Comparison of ENCODE assay signal across 18 cellular contexts in the genomic region with DNA sequence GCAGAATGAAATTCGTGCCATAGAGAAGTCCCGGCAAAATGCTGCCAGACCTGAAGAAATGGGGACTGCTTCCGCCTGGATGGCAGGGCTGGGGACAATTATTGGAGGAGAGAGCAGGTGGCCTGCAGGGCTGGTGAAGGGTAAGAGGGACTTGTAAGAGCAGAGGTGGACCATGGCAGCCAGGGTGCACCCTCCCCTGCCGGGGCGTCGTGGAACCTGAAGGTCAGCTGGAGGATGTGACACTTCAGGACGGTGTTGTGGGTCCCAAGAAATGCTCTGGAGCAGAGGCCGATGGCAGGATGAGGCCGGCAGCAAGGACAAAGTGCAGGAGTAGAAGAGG. TPM values are rescaled to one million over a fixed set of nuclear protein-coding genes. Genes with fewer than 3 reads are reported as not detected.
A peak's percentile ranks its signal among the peaks of the same experiment; 100 is the strongest.
DNase-seq lines count a peak whose midpoint lies in the region; ATAC-seq and TF ChIP-seq lines count a peak whose summit lies in the region.
"Had no signal": no experiment of that assay in that cellular context is flagged by ENCODE, and none has a peak within 500 bp of the region (broad histone marks: within the 10 kb centered on the region; RNA-seq: fewer than 3 reads in every experiment).

No MANE protein-coding gene starts in this region.

- no peak overlapping the region for H3K23ac ChIP-seq in mesenchymal stem cell (ENCODE audit: low read length in 2 of 2)

- H3K9me3 Mint-ChIP-seq in GM23338 (no peaks in the 10 kb centered on the region), MCF 10A (ENCODE audit: unreplicated experiment) (peaks cover under 1% of the 10 kb centered on the region)

- no peak overlapping the region for H3K9ac ChIP-seq in mesenchymal stem cell (ENCODE audit: low read length)

- H3K27ac ChIP-seq in GM23338 (ENCODE audit: low read depth) = no peak overlapping the region
- H3K27ac ChIP-seq in mesenchymal stem cell (ENCODE audit: low read length, poor library complexity, severe bottlenecking) = no peak overlapping the region
- peak overlapping the region; percentile 70 to 92 for H3K27ac ChIP-seq in thoracic aorta
- H3K27ac ChIP-seq: transverse colon had no signal

- H3K27me3 ChIP-seq in GM23338 (ENCODE audit: insufficient read depth) (peaks cover 30% of the 10 kb centered on the region), mesenchymal stem cell (ENCODE audit: control insufficient read depth in 1 of 2, insufficient read depth in 1 of 2, low read length in 2 of 2) (peaks cover 12 to 64% of the 10 kb centered on the region in 2 experiments), thoracic aorta (replicated peaks; ENCODE audit: insufficient read depth) (no peaks in the 10 kb centered on the region)

- H3K14ac ChIP-seq in mesenchymal stem cell (ENCODE audit: low read length in 2 of 2) = no peak overlapping the region

- peak overlapping the region; percentile 13; the same call in 1 of the 3 replicates for H3K4me3 Mint-ChIP-seq in GM23338
- H3K4me3 Mint-ChIP-seq in MCF 10A (ENCODE audit: unreplicated experiment) = peak overlapping the region; percentile 55
- H3K4me3 Mint-ChIP-seq: stimulated activated memory B cell treated with anti-CD40 and anti-IgM and Interleukin-4, amounts not matched to agents 10 μg/mL and 1 μg/mL and 100 μg/mL, for 72 hours had no signal

- WGBS in mesenchymal stem cell = 78% methylated on average over 9 of the region's 9 CpGs

- H2BK12ac ChIP-seq in mesenchymal stem cell (ENCODE audit: low read length in 2 of 2) = no peak overlapping the region

- H3K4ac ChIP-seq in mesenchymal stem cell (ENCODE audit: low read depth in 1 of 2, low read length in 2 of 2) = no peak overlapping the region

- H3K9me3 ChIP-seq in mesenchymal stem cell (ENCODE audit: control insufficient read depth, low read length) = no peaks in the 10 kb centered on the region
- no peaks in the 10 kb centered on the region for H3K9me3 ChIP-seq in thoracic aorta
- H3K9me3 ChIP-seq: transverse colon had no signal

- DNase-seq in GM23338 (ENCODE audit: low spot score) = no peak
- DNase-seq in MCF 10A (ENCODE audit: unreplicated experiment) = no peak
- DNase-seq in mesenchymal stem cell = no peak
- no peak for DNase-seq in thoracic aorta (ENCODE audit: low spot score)
- DNase-seq in NCI-H2171 treated with DMSO at 0.1 percent for 48 hours (lab: John Stamatoyannopoulos, UW) = no peak
- DNase-seq in NCI-H748 treated with DMSO at 0.1 percent for 48 hours (lab: John Stamatoyannopoulos, UW) = no peak
- DNase-seq in activated CD4-positive, alpha-beta T cell treated with anti-CD3 and anti-CD28 coated beads, Interleukin-2, amount 50 U/mL, for 48 hours = no peak
- DNase-seq: activated CD4-positive, alpha-beta T cell treated with anti-CD3 and anti-CD28 coated beads for 4 hours; activated effector memory CD4-positive, alpha-beta T cell treated with Interleukin-2 at 50 U/mL for 16 hours; effector memory CD4-positive, alpha-beta T cell; KBM-7; naive thymus-derived CD8-positive, alpha-beta T cell; NCI-H1092; SW 1271; transverse colon had no signal

- H2BK5ac ChIP-seq in mesenchymal stem cell (ENCODE audit: low read depth, low read length, poor library complexity, severe bottlenecking) = no peak overlapping the region

- CTCF ChIA-PET in MCF 10A (lab: Yijun Ruan, JAX) = interaction anchor here (1.1 to 2.4 kb wide), 3 partner anchors 25 to 114 kb away, joined by 3 to 16 read pairs (median 7); no protein-coding TSS in a partner anchor

- H3K36me3 Mint-ChIP-seq in GM23338 (ENCODE audit: low read depth) (no peaks in the 10 kb centered on the region), MCF 10A (ENCODE audit: insufficient read depth, unreplicated experiment) (no peaks in the 10 kb centered on the region)
- H3K36me3 Mint-ChIP-seq: stimulated activated memory B cell treated with anti-CD40 and anti-IgM and Interleukin-4, amounts not matched to agents 10 μg/mL and 1 μg/mL and 100 μg/mL, for 72 hours had no signal

- H3K18ac ChIP-seq in mesenchymal stem cell (ENCODE audit: low read depth in 1 of 2, low read length in 2 of 2) = no peak overlapping the region

- no peak overlapping the region for H3K27ac Mint-ChIP-seq in GM23338
- H3K27ac Mint-ChIP-seq in MCF 10A (ENCODE audit: low read depth, unreplicated experiment) = peak overlapping the region; percentile 84
- H3K27ac Mint-ChIP-seq: naive thymus-derived CD8-positive, alpha-beta T cell; stimulated activated memory B cell treated with anti-CD40 and anti-IgM and Interleukin-4, amounts not matched to agents 10 μg/mL and 1 μg/mL and 100 μg/mL, for 72 hours had no signal

- no peaks in the 10 kb centered on the region for H3K79me1 ChIP-seq in mesenchymal stem cell (replicated peaks; ENCODE audit: low read length, poor library complexity, severe bottlenecking)

- intact Hi-C loops in MCF 10A (cut with micrococcal nuclease) = loop anchor here (2.0 to 5.0 kb wide), 2 partner anchors 36 to 42 kb away; no protein-coding TSS in a partner anchor

- H3K4me2 ChIP-seq in GM23338 = 0 out of 2 replicates have a peak overlapping the region, but pooled peaks have one; percentile 88
- H3K4me2 ChIP-seq in mesenchymal stem cell (ENCODE audit: low read length, poor library complexity, severe bottlenecking) = no peak overlapping the region

- H3K4me3 ChIP-seq in GM23338 (no peak overlapping the region), mesenchymal stem cell (ENCODE audit: insufficient read depth in 1 of 2, low read depth in 1 of 2, low read length in 2 of 2) (no peak overlapping the region), thoracic aorta (no peak overlapping the region)
- H3K4me3 ChIP-seq: transverse colon had no signal

- no peaks in the 10 kb centered on the region; the same call in 1 of the 2 replicates for H3K4me1 ChIP-seq in GM23338 (ENCODE audit: insufficient read depth)
- H3K4me1 ChIP-seq in mesenchymal stem cell (ENCODE audit: control insufficient read depth, insufficient read depth, low read depth, low read length) = peaks cover 22% of the 10 kb centered on the region
- peaks cover 17 to 24% of the 10 kb centered on the region in 2 donors for H3K4me1 ChIP-seq in thoracic aorta (ENCODE audit: control insufficient read depth in 1 of 2, low read depth in 2 of 2)
- H3K4me1 ChIP-seq: transverse colon had no signal

- no peak overlapping the region for H2BK120ac ChIP-seq in mesenchymal stem cell (ENCODE audit: low read depth, low read length)

- peaks cover 43% of the 10 kb centered on the region for H3K27me3 Mint-ChIP-seq in GM23338 (ENCODE audit: insufficient read depth, low read depth, poor library complexity)
- no peaks in the 10 kb centered on the region for H3K27me3 Mint-ChIP-seq in MCF 10A (ENCODE audit: insufficient read depth, unreplicated experiment)

- no peak for ATAC-seq in GM23338
- ATAC-seq in thoracic aorta (ENCODE audit: insufficient number of reproducible peaks, low FRiP score, low read depth) = no peak
- no peak for ATAC-seq in HG03135 (IDR thresholded peaks at IDR 0.05; ENCODE audit: unreplicated experiment)
- ATAC-seq: naive thymus-derived CD8-positive, alpha-beta T cell; stimulated activated memory B cell treated with anti-CD40 and anti-IgM and Interleukin-4, amounts not matched to agents 10 μg/mL and 1 μg/mL and 100 μg/mL, for 72 hours had no signal

- H3K4me1 Mint-ChIP-seq in GM23338 (peaks cover 24% of the 10 kb centered on the region), MCF 10A (ENCODE audit: insufficient read depth, unreplicated experiment) (peaks cover 24% of the 10 kb centered on the region)

- no peaks in the 10 kb centered on the region for H4K20me1 ChIP-seq in GM23338 (replicated peaks; ENCODE audit: insufficient read depth)

- no peak overlapping the region for H2BK15ac ChIP-seq in mesenchymal stem cell (ENCODE audit: low read depth, poor library complexity, severe bottlenecking)

- no peaks in the 10 kb centered on the region for H3K9me2 ChIP-seq in GM23338 (ENCODE audit: insufficient read depth)

- no peak for TF ChIP-seq CTCF in GM23338 (conservative IDR thresholded peaks at IDR 0.05; ENCODE audit: low read depth in 2 of 2)
- TF ChIP-seq CTCF in MCF 10A (IDR thresholded peaks at IDR 0.05; ENCODE audit: unreplicated experiment) = no peak
- TF ChIP-seq CTCF in thoracic aorta (IDR thresholded peaks at IDR 0.05) = no peak

- H4K91ac ChIP-seq in mesenchymal stem cell (ENCODE audit: low read length) = no peak overlapping the region

- H4K8ac ChIP-seq in mesenchymal stem cell (ENCODE audit: low read length) = peak overlapping the region; percentile 78

- BruUV-seq in MCF 10A (replicated peaks; lab: Mats Ljungman, UMichigan) = no TSS peak

- POLR2A ChIA-PET in MCF 10A (lab: Yijun Ruan, JAX) = interaction anchor here (1.2 to 3.5 kb wide), 7 partner anchors 8 to 115 kb away, joined by 3 to 13 read pairs (median 4); no protein-coding TSS in a partner anchor

- no peaks in the 10 kb centered on the region for H3F3A ChIP-seq in GM23338 (replicated peaks; ENCODE audit: low read depth)

- H3K79me2 ChIP-seq in GM23338 (replicated peaks; ENCODE audit: insufficient read depth) = no peaks in the 10 kb centered on the region

- H3K36me3 ChIP-seq in GM23338 (ENCODE audit: insufficient read depth) (no peaks in the 10 kb centered on the region), mesenchymal stem cell (ENCODE audit: control insufficient read depth in 1 of 2, insufficient read depth in 2 of 2, low read depth in 1 of 2, low read length in 2 of 2) (no peaks in the 10 kb centered on the region), thoracic aorta (no peaks in the 10 kb centered on the region)
- H3K36me3 ChIP-seq: transverse colon had no signal

- H2AFZ ChIP-seq in GM23338 (no peak overlapping the region), mesenchymal stem cell (ENCODE audit: low read depth, low read length) (no peak overlapping the region)

- H2AK5ac ChIP-seq in mesenchymal stem cell (ENCODE audit: low read length, severe bottlenecking) = no peak overlapping the region

TF ChIP-seq in GM23338, 12 proteins besides CTCF, POLR2A, EP300 and RAD21 (continues in another document):
- no peak for TF ChIP-seq ETS1 (IDR thresholded peaks at IDR 0.05)

RNA-seq across cellular contexts. Expression of gene RIPK4, which starts 40.3 kb away (rescaled TPM):
- 9.2 and 9.9 TPM in 2 replicates for total RNA-seq in GM23338 (2014; rRNA removed; shearing (Covaris generic))
- 2.5 and 2.7 TPM in 2 replicates for polyA plus RNA-seq in GM23338 (2016; fragmentation: Nextera tagmentation; extraction: Ambion mirVana)
- total RNA-seq in MCF 10A (2022) (14.0 and 22.3 TPM in 2 replicates), thoracic aorta (1 to 10 TPM; 6.3 to 9.2 TPM)
- polyA plus RNA-seq in mesenchymal stem cell (2013, experiment 1 of 2) = not detected
- polyA plus RNA-seq in mesenchymal stem cell (2013, experiment 2 of 2) = not detected
- total RNA-seq: pulmonary artery endothelial cell had no signal

Comparison
In these comparisons a context has a peak if more than half of its experiments do, and no peak if none do; other contexts are left out.
1. H3K27ac ChIP-seq: peak in thoracic aorta (2 of 2); none in GM23338 (single experiment) and mesenchymal stem cell (single experiment).